14 cellular contexts compared by ENCODE assay signal in genomic region chr11:4087551-4087950, GRCh38. TPM values are rescaled to one million over a fixed set of nuclear protein-coding genes. Genes with fewer than 3 reads are reported as not detected.
A peak's percentile ranks its signal among the peaks of the same experiment; 100 is the strongest.
DNase-seq lines count a peak whose midpoint lies in the region; ATAC-seq and TF ChIP-seq lines count a peak whose summit lies in the region.
"Had no signal": no experiment of that assay in that cellular context is flagged by ENCODE, and none has a peak within 500 bp of the region (broad histone marks: within the 10 kb centered on the region; RNA-seq: fewer than 3 reads in every experiment).

No MANE protein-coding gene starts in this region.

- H3K9me3 ChIP-seq in upper lobe of left lung = no peaks in the 10 kb centered on the region
- H3K9me3 ChIP-seq: gastrocnemius medialis, left ventricle myocardium inferior had no signal

- no peak overlapping the region for H3K4me3 Mint-ChIP-seq in activated CD4-positive, alpha-beta T cell treated with anti-CD3 and anti-CD28 coated beads, Interleukin-2, amount 10 ng/mL, durations not matched to agents 24 days and 14 days
- H3K4me3 Mint-ChIP-seq in naive thymus-derived CD8-positive, alpha-beta T cell = no peak overlapping the region

- H3K27ac ChIP-seq in upper lobe of left lung = no peak overlapping the region
- H3K27ac ChIP-seq: gastrocnemius medialis, left ventricle myocardium inferior, parathyroid adenoma had no signal

- peaks cover 10 to 55% (median 35%) of the 10 kb centered on the region in 4 donors for H3K36me3 ChIP-seq in upper lobe of left lung

- H3K4me3 ChIP-seq in cardiac fibroblast (replicated peaks in 1 of 2; ENCODE audit: low read depth in 2 of 2, low read length in 2 of 2) (no peak overlapping the region), upper lobe of left lung (no peak overlapping the region)
- H3K4me3 ChIP-seq: gastrocnemius medialis, left ventricle myocardium inferior had no signal

- TF ChIP-seq POLR2A in upper lobe of left lung (IDR thresholded peaks at IDR 0.05) = no peak

- 91 to 93% methylated on average over 5 of the region's 5 CpGs for WGBS in upper lobe of left lung, 2 donors

- TF ChIP-seq EP300 in upper lobe of left lung (IDR thresholded peaks at IDR 0.05) = no peak

- no peaks in the 10 kb centered on the region for H3K27me3 ChIP-seq in upper lobe of left lung
- H3K27me3 ChIP-seq: gastrocnemius medialis had no signal

- no peaks in the 10 kb centered on the region for H3K9me3 Mint-ChIP-seq in activated CD4-positive, alpha-beta T cell treated with anti-CD3 and anti-CD28 coated beads, Interleukin-2, amount 10 ng/mL, durations not matched to agents 24 days and 14 days
- no peaks in the 10 kb centered on the region for H3K9me3 Mint-ChIP-seq in naive thymus-derived CD8-positive, alpha-beta T cell

- DNase-seq in activated CD4-positive, alpha-beta T cell treated with anti-CD3 and anti-CD28 coated beads, Interleukin-2, amount 10 ng/mL, durations not matched to agents 24 days and 14 days = no peak
- no peak for DNase-seq in activated CD4-positive, alpha-beta T cell treated with anti-CD3 and anti-CD28 coated beads for 1 hour
- DNase-seq in M059J (ENCODE audit: low read depth) (peak; percentile 47), cardiac fibroblast (ENCODE audit: low read depth in 2 of 2) (peak in 1 of 2 donors; percentile 22), posterior cingulate gyrus (no peak), upper lobe of left lung (no peak)
- DNase-seq in naive thymus-derived CD8-positive, alpha-beta T cell = no peak
- DNase-seq: activated CD8-positive, alpha-beta memory T cell treated with anti-CD3 and anti-CD28 coated beads, Interleukin-2, amount 50 U/mL, for 4 hours; gastrocnemius medialis; left ventricle myocardium inferior; NCI-H146; stimulated activated CD4-positive, alpha-beta T cell treated with anti-CD3 and anti-CD28 coated beads, Interleukin-4, amount 100 ng/mL, for 1 hour had no signal

- H3K4me1 ChIP-seq in upper lobe of left lung = no peaks in the 10 kb centered on the region
- H3K4me1 ChIP-seq: gastrocnemius medialis, left ventricle myocardium inferior, parathyroid adenoma had no signal

- H3K27ac Mint-ChIP-seq in activated CD4-positive, alpha-beta T cell treated with anti-CD3 and anti-CD28 coated beads, Interleukin-2, amount 10 ng/mL, durations not matched to agents 24 days and 14 days = peak overlapping the region; percentile 58
- H3K27ac Mint-ChIP-seq in naive thymus-derived CD8-positive, alpha-beta T cell = peak overlapping the region; percentile 67 to 99 (median 86)

- no peaks in the 10 kb centered on the region for H3K27me3 Mint-ChIP-seq in activated CD4-positive, alpha-beta T cell treated with anti-CD3 and anti-CD28 coated beads, Interleukin-2, amount 10 ng/mL, durations not matched to agents 24 days and 14 days
- no peaks in the 10 kb centered on the region for H3K27me3 Mint-ChIP-seq in naive thymus-derived CD8-positive, alpha-beta T cell

- ATAC-seq in naive thymus-derived CD8-positive, alpha-beta T cell = no peak
- no peak for ATAC-seq in GM19351 (IDR thresholded peaks at IDR 0.05; ENCODE audit: unreplicated experiment)
- no peak for ATAC-seq in upper lobe of left lung (ENCODE audit: low FRiP score in 2 of 2)
- ATAC-seq: gastrocnemius medialis had no signal

- H3K4me1 Mint-ChIP-seq in activated CD4-positive, alpha-beta T cell treated with anti-CD3 and anti-CD28 coated beads, Interleukin-2, amount 10 ng/mL, durations not matched to agents 24 days and 14 days = peaks cover 59% of the 10 kb centered on the region
- H3K4me1 Mint-ChIP-seq in naive thymus-derived CD8-positive, alpha-beta T cell = peaks cover 39 to 60% (median 51%) of the 10 kb centered on the region in 4 donors

- peaks cover 64% of the 10 kb centered on the region for H3K36me3 Mint-ChIP-seq in activated CD4-positive, alpha-beta T cell treated with anti-CD3 and anti-CD28 coated beads, Interleukin-2, amount 10 ng/mL, durations not matched to agents 24 days and 14 days (ENCODE audit: low read depth)
- H3K36me3 Mint-ChIP-seq in naive thymus-derived CD8-positive, alpha-beta T cell = peaks cover 0 to 73% (median 28%) of the 10 kb centered on the region in 3 donors

- POLR2A ChIA-PET in naive thymus-derived CD8-positive, alpha-beta T cell (lab: Charles Lee) = no interaction called here

- intact Hi-C loops in activated CD4-positive, alpha-beta T cell treated with anti-CD3 and anti-CD28 coated beads, Interleukin-2, amount 10 ng/mL, durations not matched to agents 24 days and 14 days (cut with micrococcal nuclease) = no loop called here
- intact Hi-C loops in posterior cingulate gyrus (cut with DNase I) = no loop called here

- TF ChIP-seq CTCF in cardiac fibroblast (IDR thresholded peaks at IDR 0.05; ENCODE audit: low read depth, low read length) (peak; percentile 24), upper lobe of left lung (IDR thresholded peaks at IDR 0.05) (no peak)

RNA-seq across cellular contexts. Expression of gene RRM1, which starts 7.0 kb away (rescaled TPM):
- 166 and 184 TPM in 2 replicates for total RNA-seq in activated CD4-positive, alpha-beta T cell treated with anti-CD3 and anti-CD28 coated beads, Interleukin-2, amount 10 ng/mL, durations not matched to agents 24 days and 14 days
- total RNA-seq in M059J (2014; rRNA removed; shearing (Covaris generic)) = 174 and 250 TPM in 2 replicates
- total RNA-seq in naive thymus-derived CD8-positive, alpha-beta T cell = 10 to 100 TPM; 22.6 to 29.8 TPM
- 10 to 100 TPM; 26.2 to 39.3 (median 27.0) TPM for polyA plus RNA-seq in naive thymus-derived CD8-positive, alpha-beta T cell
- total RNA-seq in upper lobe of left lung = 10 to 100 TPM in 5 of 6 donors, 1 to 10 TPM in 1; 9.8 to 30.5 (median 25.4) TPM
